8 cellular contexts compared by ENCODE assay signal in the genomic region with DNA sequence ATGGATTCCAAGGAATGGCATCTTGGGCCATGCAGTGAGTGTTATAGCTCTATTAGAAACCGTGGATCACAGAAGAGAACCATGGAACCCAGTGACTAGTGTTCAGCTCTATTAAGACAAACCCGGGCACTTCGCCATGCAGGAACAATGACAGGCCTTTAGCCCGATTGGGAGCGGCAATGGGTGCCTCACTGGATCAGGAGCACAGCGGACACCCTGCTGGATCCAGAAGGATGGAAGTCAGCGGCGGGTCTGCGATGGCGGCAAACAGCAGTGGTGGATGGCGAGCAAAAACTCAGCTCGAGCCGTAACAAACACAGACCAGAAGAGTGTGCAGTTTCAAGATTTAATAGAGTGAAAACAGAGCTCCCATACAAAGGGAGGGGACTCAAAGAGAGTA. TPM values are rescaled to one million over a fixed set of nuclear protein-coding genes. Genes with fewer than 3 reads are reported as not detected.
"Had no signal": no experiment of that assay in that cellular context is flagged by ENCODE, and none has a peak within 500 bp of the region (broad histone marks: within the 10 kb centered on the region; RNA-seq: fewer than 3 reads in every experiment).

No MANE protein-coding gene starts in this region.

RNA-seq across cellular contexts. Expression of gene RANBP3L, which starts 31.0 kb away (rescaled TPM):
- total RNA-seq: activated naive CD4-positive, alpha-beta T cell treated with anti-CD3 and anti-CD28 coated beads, Interleukin-2, amount 50 U/mL, for 72 hours; activated naive CD8-positive, alpha-beta T cell treated with anti-CD3 and anti-CD28 coated beads, Interleukin-2, amount 10 ng/mL, durations not matched to agents 7 days and 5 days; activated T-helper 1 cell treated with anti-CD3 and anti-CD28 coated beads, Interleukin-12 subunit alpha, Interleukin-12 subunit beta, Interleukin-2, Interleukin-4 antibody, amounts not matched to agents 30 ng/mL and 10 ng/mL and 1 ng/mL, durations not matched to agents 14 hours and 24 hours and 36 hours; activated T-helper 17 cell treated with anti-CD3 and anti-CD28 coated beads, Interleukin-2, amount 50 U/mL, for 72 hours; activated T-helper 2 cell treated with anti-CD3 and anti-CD28 coated beads, Interferon-gamma antibody, Interleukin-2, Interleukin-4, amounts not matched to agents 10 μg/mL and 5 μg/mL and 100 μg/mL, durations not matched to agents 14 hours and 24 hours and 36 hours; ascending aorta; astrocyte; bronchial epithelial cell had no signal
